ENCODE assay signal across 1 cellular context in the genomic region with DNA sequence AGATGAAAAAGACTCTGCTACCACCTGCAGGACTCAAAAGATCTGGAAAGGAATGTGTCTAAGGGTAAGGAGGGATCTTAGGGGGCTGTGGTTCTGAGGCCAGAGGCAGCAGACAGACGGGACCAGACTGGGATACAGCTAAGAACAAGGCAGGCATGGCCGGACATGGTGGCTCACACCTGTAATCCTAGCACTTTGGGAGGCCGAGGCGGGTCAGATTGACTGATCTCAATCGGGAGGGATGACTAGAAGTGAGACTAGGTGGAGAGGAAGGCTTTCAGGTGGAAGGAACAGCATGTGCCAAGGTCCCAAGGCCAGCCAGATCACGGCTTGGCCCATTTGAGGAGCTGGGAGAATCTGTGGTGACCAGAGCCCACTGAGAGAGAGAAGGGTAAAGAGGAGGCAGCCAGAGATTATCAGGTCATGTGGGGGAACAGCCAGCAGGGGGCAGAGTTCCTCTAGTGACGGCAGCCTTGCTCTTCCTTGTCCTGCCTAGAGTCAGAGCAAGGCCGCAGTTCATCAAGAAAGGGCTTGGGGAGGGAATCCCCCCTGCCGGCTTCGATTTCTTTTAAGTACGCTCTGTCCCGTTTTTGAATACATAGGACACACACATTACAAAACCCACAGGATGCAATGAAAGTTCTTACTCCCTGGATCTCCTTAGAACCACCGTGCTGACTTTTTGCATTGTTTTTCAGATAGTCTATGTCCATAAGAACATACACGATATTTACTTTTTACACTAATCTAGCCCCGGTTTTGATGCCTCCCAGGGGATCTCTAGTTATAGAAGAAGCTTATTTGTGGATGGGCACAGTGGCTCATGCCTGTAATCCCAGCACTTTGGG.
A peak's percentile ranks its signal among the peaks of the same experiment; 100 is the strongest.
TF ChIP-seq lines count a peak whose summit lies in the region.

No MANE protein-coding gene starts in this region.

TF ChIP-seq in K562, 482 proteins besides CTCF, POLR2A, EP300 and RAD21 (continued from another document and continues in another):
- TF ChIP-seq ETS1 (conservative IDR thresholded peaks at IDR 0.05; ENCODE audit: control insufficient read depth, low read depth, low read length) (no peak), RAD51 (IDR thresholded peaks at IDR 0.05; ENCODE audit: borderline replicate concordance, low read depth) (no peak), ZNF232 (CRISPR knock-in tag; IDR thresholded peaks at IDR 0.05) (no peak), TEAD2 (tag; IDR thresholded peaks at IDR 0.05) (no peak), CREM (IDR thresholded peaks at IDR 0.05; ENCODE audit: low read depth) (peak; percentile 68), PML (IDR thresholded peaks at IDR 0.05; ENCODE audit: low read length) (no peak), RNF2 (IDR thresholded peaks at IDR 0.05) (no peak), HDGF (IDR thresholded peaks at IDR 0.05) (0 out of 2 replicates have a peak, but pooled peaks have one; percentile 27), PBX2 (CRISPR knock-in tag; IDR thresholded peaks at IDR 0.05; ENCODE audit: low read depth) (no peak), PBX2 (tag; conservative IDR thresholded peaks at IDR 0.05; ENCODE audit: low read depth) (no peak), MYBL2 (IDR thresholded peaks at IDR 0.05; ENCODE audit: low read depth) (no peak), MYBL2 (CRISPR knock-in tag; IDR thresholded peaks at IDR 0.05; ENCODE audit: borderline replicate concordance) (no peak), CBX8 (IDR thresholded peaks at IDR 0.05; ENCODE audit: borderline replicate concordance, extremely low read depth, low read depth, low read length, poor library complexity, severe bottlenecking) (no peak), NFE2 (IDR thresholded peaks at IDR 0.05; ENCODE audit: low read depth) (no peak), MYC (IDR thresholded peaks at IDR 0.05; ENCODE audit: low read depth, low read length) (0 out of 2 replicates have a peak, but pooled peaks have one; percentile 19), MYC (CRISPR knock-in tag; IDR thresholded peaks at IDR 0.05; ENCODE audit: borderline replicate concordance, low read depth) (no peak), NCOA6 (IDR thresholded peaks at IDR 0.05) (no peak), PTTG1 (tag; IDR thresholded peaks at IDR 0.05; ENCODE audit: low read depth) (no peak), TAF1 (IDR thresholded peaks at IDR 0.05; ENCODE audit: control insufficient read depth, extremely low read depth, insufficient read depth, low read length, severe bottlenecking) (no peak), TRIM24 (IDR thresholded peaks at IDR 0.05) (no peak), JUN (IDR thresholded peaks at IDR 0.05; ENCODE audit: borderline replicate concordance, low read depth, low read length) (no peak), JUN (CRISPR knock-in tag; IDR thresholded peaks at IDR 0.05; ENCODE audit: borderline replicate concordance) (no peak), U2AF1 (optimal IDR thresholded peaks at IDR 0.05; ENCODE audit: low read depth, low read length) (no peak), XRCC3 (IDR thresholded peaks at IDR 0.05) (no peak), FUS (optimal IDR thresholded peaks at IDR 0.05; ENCODE audit: low read depth, low read length) (no peak), NFRKB (IDR thresholded peaks at IDR 0.05; ENCODE audit: low read depth) (no peak), NR0B1 (IDR thresholded peaks at IDR 0.05; ENCODE audit: partially characterized antibody) (no peak), NCOA4 (IDR thresholded peaks at IDR 0.05; ENCODE audit: partially characterized antibody) (no peak), RUNX1 (IDR thresholded peaks at IDR 0.05; ENCODE audit: low read depth) (no peak), ZNF764 (CRISPR knock-in tag; IDR thresholded peaks at IDR 0.05; ENCODE audit: low read depth) (no peak), NFE2L1 (tag; IDR thresholded peaks at IDR 0.05; ENCODE audit: borderline replicate concordance, low read depth) (no peak), ZSCAN32 (CRISPR knock-in tag; IDR thresholded peaks at IDR 0.05) (no peak), NCOA2 (IDR thresholded peaks at IDR 0.05; ENCODE audit: partially characterized antibody in 2 of 2) (no peak), BCL6 (CRISPR knock-in tag; IDR thresholded peaks at IDR 0.05) (no peak), HDAC2 (IDR thresholded peaks at IDR 0.05) (no peak), MTA2 (IDR thresholded peaks at IDR 0.05; ENCODE audit: low read depth) (no peak), CC2D1A (IDR thresholded peaks at IDR 0.05) (0 out of 2 replicates have a peak, but pooled peaks have one; percentile 33), STAG1 (CRISPR knock-in tag; IDR thresholded peaks at IDR 0.05; ENCODE audit: borderline replicate concordance) (peak; percentile 69; the same call in 1 of the 2 replicates), CBFB (CRISPR knock-in tag; IDR thresholded peaks at IDR 0.05) (no peak), ZFX (CRISPR knock-in tag; IDR thresholded peaks at IDR 0.05) (peak; percentile 71), MAFG (tag; conservative IDR thresholded peaks at IDR 0.05) (no peak)
- TF ChIP-seq, protein P1, sequence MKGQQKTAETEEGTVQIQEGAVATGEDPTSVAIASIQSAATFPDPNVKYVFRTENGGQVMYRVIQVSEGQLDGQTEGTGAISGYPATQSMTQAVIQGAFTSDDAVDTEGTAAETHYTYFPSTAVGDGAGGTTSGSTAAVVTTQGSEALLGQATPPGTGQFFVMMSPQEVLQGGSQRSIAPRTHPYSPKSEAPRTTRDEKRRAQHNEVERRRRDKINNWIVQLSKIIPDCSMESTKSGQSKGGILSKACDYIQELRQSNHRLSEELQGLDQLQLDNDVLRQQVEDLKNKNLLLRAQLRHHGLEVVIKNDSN (CRISPR knock-in tag; IDR thresholded peaks at IDR 0.05), result peak; percentile 57
- TF ChIP-seq, protein P2, sequence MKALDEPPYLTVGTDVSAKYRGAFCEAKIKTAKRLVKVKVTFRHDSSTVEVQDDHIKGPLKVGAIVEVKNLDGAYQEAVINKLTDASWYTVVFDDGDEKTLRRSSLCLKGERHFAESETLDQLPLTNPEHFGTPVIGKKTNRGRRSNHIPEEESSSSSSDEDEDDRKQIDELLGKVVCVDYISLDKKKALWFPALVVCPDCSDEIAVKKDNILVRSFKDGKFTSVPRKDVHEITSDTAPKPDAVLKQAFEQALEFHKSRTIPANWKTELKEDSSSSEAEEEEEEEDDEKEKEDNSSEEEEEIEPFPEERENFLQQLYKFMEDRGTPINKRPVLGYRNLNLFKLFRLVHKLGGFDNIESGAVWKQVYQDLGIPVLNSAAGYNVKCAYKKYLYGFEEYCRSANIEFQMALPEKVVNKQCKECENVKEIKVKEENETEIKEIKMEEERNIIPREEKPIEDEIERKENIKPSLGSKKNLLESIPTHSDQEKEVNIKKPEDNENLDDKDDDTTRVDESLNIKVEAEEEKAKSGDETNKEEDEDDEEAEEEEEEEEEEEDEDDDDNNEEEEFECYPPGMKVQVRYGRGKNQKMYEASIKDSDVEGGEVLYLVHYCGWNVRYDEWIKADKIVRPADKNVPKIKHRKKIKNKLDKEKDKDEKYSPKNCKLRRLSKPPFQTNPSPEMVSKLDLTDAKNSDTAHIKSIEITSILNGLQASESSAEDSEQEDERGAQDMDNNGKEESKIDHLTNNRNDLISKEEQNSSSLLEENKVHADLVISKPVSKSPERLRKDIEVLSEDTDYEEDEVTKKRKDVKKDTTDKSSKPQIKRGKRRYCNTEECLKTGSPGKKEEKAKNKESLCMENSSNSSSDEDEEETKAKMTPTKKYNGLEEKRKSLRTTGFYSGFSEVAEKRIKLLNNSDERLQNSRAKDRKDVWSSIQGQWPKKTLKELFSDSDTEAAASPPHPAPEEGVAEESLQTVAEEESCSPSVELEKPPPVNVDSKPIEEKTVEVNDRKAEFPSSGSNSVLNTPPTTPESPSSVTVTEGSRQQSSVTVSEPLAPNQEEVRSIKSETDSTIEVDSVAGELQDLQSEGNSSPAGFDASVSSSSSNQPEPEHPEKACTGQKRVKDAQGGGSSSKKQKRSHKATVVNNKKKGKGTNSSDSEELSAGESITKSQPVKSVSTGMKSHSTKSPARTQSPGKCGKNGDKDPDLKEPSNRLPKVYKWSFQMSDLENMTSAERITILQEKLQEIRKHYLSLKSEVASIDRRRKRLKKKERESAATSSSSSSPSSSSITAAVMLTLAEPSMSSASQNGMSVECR (CRISPR knock-in tag; IDR thresholded peaks at IDR 0.05), result 0 out of 2 replicates have a peak, but pooled peaks have one; percentile 41
- TF ChIP-seq, protein P3, sequence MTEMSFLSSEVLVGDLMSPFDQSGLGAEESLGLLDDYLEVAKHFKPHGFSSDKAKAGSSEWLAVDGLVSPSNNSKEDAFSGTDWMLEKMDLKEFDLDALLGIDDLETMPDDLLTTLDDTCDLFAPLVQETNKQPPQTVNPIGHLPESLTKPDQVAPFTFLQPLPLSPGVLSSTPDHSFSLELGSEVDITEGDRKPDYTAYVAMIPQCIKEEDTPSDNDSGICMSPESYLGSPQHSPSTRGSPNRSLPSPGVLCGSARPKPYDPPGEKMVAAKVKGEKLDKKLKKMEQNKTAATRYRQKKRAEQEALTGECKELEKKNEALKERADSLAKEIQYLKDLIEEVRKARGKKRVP (CRISPR knock-in tag; IDR thresholded peaks at IDR 0.05), result no peak
- TF ChIP-seq, protein P4, sequence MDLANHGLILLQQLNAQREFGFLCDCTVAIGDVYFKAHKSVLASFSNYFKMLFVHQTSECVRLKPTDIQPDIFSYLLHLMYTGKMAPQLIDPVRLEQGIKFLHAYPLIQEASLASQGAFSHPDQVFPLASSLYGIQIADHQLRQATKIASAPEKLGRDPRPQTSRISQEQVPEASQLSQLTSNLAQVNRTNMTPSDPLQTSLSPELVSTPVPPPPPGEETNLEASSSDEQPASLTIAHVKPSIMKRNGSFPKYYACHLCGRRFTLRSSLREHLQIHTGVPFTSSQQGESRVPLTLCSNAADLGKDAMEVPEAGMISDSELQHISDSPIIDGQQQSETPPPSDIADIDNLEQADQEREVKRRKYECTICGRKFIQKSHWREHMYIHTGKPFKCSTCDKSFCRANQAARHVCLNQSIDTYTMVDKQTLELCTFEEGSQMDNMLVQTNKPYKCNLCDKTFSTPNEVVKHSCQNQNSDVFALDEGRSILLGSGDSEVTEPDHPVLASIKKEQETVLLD (IDR thresholded peaks at IDR 0.05), result no peak; the same call in 1 of the 2 replicates
- TF ChIP-seq, protein P5, sequence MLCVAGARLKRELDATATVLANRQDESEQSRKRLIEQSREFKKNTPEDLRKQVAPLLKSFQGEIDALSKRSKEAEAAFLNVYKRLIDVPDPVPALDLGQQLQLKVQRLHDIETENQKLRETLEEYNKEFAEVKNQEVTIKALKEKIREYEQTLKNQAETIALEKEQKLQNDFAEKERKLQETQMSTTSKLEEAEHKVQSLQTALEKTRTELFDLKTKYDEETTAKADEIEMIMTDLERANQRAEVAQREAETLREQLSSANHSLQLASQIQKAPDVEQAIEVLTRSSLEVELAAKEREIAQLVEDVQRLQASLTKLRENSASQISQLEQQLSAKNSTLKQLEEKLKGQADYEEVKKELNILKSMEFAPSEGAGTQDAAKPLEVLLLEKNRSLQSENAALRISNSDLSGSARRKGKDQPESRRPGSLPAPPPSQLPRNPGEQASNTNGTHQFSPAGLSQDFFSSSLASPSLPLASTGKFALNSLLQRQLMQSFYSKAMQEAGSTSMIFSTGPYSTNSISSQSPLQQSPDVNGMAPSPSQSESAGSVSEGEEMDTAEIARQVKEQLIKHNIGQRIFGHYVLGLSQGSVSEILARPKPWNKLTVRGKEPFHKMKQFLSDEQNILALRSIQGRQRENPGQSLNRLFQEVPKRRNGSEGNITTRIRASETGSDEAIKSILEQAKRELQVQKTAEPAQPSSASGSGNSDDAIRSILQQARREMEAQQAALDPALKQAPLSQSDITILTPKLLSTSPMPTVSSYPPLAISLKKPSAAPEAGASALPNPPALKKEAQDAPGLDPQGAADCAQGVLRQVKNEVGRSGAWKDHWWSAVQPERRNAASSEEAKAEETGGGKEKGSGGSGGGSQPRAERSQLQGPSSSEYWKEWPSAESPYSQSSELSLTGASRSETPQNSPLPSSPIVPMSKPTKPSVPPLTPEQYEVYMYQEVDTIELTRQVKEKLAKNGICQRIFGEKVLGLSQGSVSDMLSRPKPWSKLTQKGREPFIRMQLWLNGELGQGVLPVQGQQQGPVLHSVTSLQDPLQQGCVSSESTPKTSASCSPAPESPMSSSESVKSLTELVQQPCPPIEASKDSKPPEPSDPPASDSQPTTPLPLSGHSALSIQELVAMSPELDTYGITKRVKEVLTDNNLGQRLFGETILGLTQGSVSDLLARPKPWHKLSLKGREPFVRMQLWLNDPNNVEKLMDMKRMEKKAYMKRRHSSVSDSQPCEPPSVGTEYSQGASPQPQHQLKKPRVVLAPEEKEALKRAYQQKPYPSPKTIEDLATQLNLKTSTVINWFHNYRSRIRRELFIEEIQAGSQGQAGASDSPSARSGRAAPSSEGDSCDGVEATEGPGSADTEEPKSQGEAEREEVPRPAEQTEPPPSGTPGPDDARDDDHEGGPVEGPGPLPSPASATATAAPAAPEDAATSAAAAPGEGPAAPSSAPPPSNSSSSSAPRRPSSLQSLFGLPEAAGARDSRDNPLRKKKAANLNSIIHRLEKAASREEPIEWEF (CRISPR knock-in tag; IDR thresholded peaks at IDR 0.05), result no peak
